In the genomic region with DNA sequence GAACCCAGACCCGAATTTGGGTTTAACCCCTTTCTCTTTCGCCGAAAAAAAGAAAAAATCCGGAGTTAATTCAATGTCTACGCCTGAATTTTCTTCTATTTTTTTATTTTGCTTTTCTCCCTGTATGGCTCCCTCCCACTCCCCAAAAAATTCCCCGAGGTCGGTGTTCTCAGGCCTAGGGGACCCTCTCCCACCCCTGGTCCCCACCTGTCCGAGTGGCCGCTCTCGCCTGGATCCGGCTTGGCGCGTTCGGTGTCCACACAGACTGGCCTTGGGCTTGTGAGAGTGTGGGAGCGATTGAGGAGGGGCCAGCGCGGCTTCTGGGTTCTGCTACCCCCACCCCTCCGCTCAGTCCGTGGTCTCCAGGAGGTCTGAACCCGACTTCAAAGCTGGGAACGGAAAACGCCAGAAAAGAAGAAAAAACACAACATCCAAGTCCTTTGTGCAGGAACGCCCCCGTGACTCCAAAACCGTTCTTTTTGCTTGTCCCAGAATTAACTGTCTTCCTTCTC, we compare ENCODE assay signal across 1 cellular context.
TF ChIP-seq lines count a peak whose summit lies in the region.

No MANE protein-coding gene starts in this region.

TF ChIP-seq in H1, 55 proteins besides CTCF, POLR2A, EP300 and RAD21:
- TF ChIP-seq CHD2 (IDR thresholded peaks at IDR 0.05; ENCODE audit: low read length) (no peak), RBBP5 (IDR thresholded peaks at IDR 0.05; ENCODE audit: borderline replicate concordance, low read depth, low read length) (0 out of 2 replicates have a peak, but pooled peaks have one; percentile 1), CBX8 (IDR thresholded peaks at IDR 0.05; ENCODE audit: borderline replicate concordance, low read depth, low read length) (peak; percentile 5; the same call in 1 of the 2 replicates), MAFK (IDR thresholded peaks at IDR 0.05; ENCODE audit: low read depth, low read length) (no peak), SUZ12 (IDR thresholded peaks at IDR 0.05; ENCODE audit: low read length) (peak; percentile 88), KDM4A (IDR thresholded peaks at IDR 0.05; ENCODE audit: low read depth, low read length, severe bottlenecking) (peak; percentile 3), EZH2 (IDR thresholded peaks at IDR 0.05; ENCODE audit: low read depth, low read length, severe bottlenecking) (peak; percentile 95), RNF2 (IDR thresholded peaks at IDR 0.05; ENCODE audit: borderline replicate concordance, low read depth, low read length, missing control alignments, poor library complexity, severe bottlenecking) (peak; percentile 89)
- TF ChIP-seq, protein P1, sequence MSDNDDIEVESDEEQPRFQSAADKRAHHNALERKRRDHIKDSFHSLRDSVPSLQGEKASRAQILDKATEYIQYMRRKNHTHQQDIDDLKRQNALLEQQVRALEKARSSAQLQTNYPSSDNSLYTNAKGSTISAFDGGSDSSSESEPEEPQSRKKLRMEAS (IDR thresholded peaks at IDR 0.05) = no peak
TF ChIP-seq in H1: peak in this region for 6.
